20 cellular contexts compared by ENCODE assay signal in the genomic region with DNA sequence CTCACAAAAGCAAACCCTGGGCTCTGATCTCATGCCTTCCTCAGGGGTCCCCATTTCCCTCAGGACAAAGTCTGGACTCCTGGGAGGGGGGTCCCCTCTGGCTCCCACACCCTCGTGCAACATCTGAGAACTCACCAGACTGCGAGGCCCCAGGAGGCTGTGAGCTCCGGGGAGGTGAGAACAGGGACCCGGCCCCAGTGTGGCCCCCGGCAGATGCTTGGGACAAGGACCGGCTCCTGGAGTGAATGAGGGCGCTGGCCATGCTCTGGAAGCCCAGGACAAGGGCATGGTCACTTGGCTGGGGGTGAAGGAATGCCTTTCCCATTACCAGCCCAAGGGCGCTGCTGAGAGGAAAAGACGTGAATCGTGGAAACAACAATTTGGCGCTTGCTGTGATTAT. TPM values are rescaled to one million over a fixed set of nuclear protein-coding genes. Genes with fewer than 3 reads are reported as not detected.
A peak's percentile ranks its signal among the peaks of the same experiment; 100 is the strongest.
DNase-seq lines count a peak whose midpoint lies in the region; FAIRE-seq and TF ChIP-seq lines count a peak whose summit lies in the region.
"Had no signal": no experiment of that assay in that cellular context is flagged by ENCODE, and none has a peak within 500 bp of the region (broad histone marks: within the 10 kb centered on the region; RNA-seq: fewer than 3 reads in every experiment).

No MANE protein-coding gene starts in this region.

- H3K27me3 Mint-ChIP-seq in neural crest cell (ENCODE audit: low read depth) = no peaks in the 10 kb centered on the region

- no peak overlapping the region for H2BK120ac ChIP-seq in H1 (replicated peaks; ENCODE audit: low read depth, low read length)
- no peak overlapping the region for H2BK120ac ChIP-seq in mesenchymal stem cell (ENCODE audit: low read depth, low read length)

- H3K4me1 ChIP-seq in BLaER1 treated with 17β-estradiol and CSF1 and Interleukin-3, amounts not matched to agents 10 nM and 100 nM = peaks cover 28 to 65% (median 56%) of the 10 kb centered on the region in 10 experiments
- H3K4me1 ChIP-seq in H1 (replicated peaks in 1 of 4; ENCODE audit: control insufficient read depth in 3 of 4, insufficient read depth in 4 of 4, low read length in 3 of 4) = no peaks in the 10 kb centered on the region; a peak in 2 of 7 replicates
- H3K4me1 ChIP-seq in osteoblast (ENCODE audit: insufficient read depth, low read length) = no peaks in the 10 kb centered on the region
- no peaks in the 10 kb centered on the region for H3K4me1 ChIP-seq in mesenchymal stem cell (ENCODE audit: control insufficient read depth, insufficient read depth, low read depth, low read length)
- H3K4me1 ChIP-seq: A549 had no signal

- H3K56ac ChIP-seq in H1 (replicated peaks; ENCODE audit: insufficient read length, low read depth, low read length) = no peak overlapping the region

- 85% methylated on average over 11 of the region's 11 CpGs; no CpG with 5 or more reads in 1 of the 2 experiments for WGBS in H1 (ENCODE audit: extremely low coverage in 1 of 2, insufficient coverage in 1 of 2, insufficient read length in 1 of 2, insufficient replicate concordance in 2 of 2, low coverage in 1 of 2, low lambda C conversion rate in 2 of 2, missing lambda C conversion rate in 1 of 2), 2 experiments
- 72% methylated on average over 11 of the region's 11 CpGs for WGBS in mesenchymal stem cell

- peak overlapping the region in 4 of 11 experiments; percentile 2 to 41 (median 30); a peak in 4 of 22 replicates for H3K9ac ChIP-seq in BLaER1 treated with 17β-estradiol and CSF1 and Interleukin-3, amounts not matched to agents 10 nM and 100 nM
- H3K9ac ChIP-seq in H1 (replicated peaks in 1 of 4; ENCODE audit: extremely low read depth in 1 of 4, low read depth in 3 of 4, low read length in 3 of 4) (no peak overlapping the region), mesenchymal stem cell (ENCODE audit: low read length) (no peak overlapping the region)

- H3K23ac ChIP-seq in H1 (ENCODE audit: insufficient read length) (no peak overlapping the region), mesenchymal stem cell (ENCODE audit: low read length in 2 of 2) (no peak overlapping the region)

- no peak overlapping the region for H2BK5ac ChIP-seq in H1 (ENCODE audit: low read depth, low read length)
- H2BK5ac ChIP-seq in mesenchymal stem cell (ENCODE audit: low read depth, low read length, poor library complexity, severe bottlenecking) = no peak overlapping the region

- POLR2A ChIA-PET in H1 (lab: Charles Lee; ENCODE audit: partially characterized antibody) = interaction anchor here (1.3 kb wide), 1 partner anchor 43 kb away, joined by 4 read pairs; no protein-coding TSS in a partner anchor

- no peaks in the 10 kb centered on the region for H3K9me3 Mint-ChIP-seq in neural crest cell
- H3K9me3 Mint-ChIP-seq: CD14-positive monocyte; CD4-positive, alpha-beta memory T cell had no signal

- H3K4me2 ChIP-seq in BLaER1 treated with 17β-estradiol and CSF1 and Interleukin-3, amounts not matched to agents 10 nM and 100 nM = peak overlapping the region; percentile 30 to 98 (median 89); a peak in 19 of 22 replicates
- no peak overlapping the region for H3K4me2 ChIP-seq in H1 (ENCODE audit: insufficient read depth in 1 of 2, low read depth in 2 of 2, low read length in 2 of 2)
- H3K4me2 ChIP-seq in osteoblast (ENCODE audit: insufficient read depth, low read length) = no peak overlapping the region
- H3K4me2 ChIP-seq in mesenchymal stem cell (ENCODE audit: low read length, poor library complexity, severe bottlenecking) = no peak overlapping the region
- H3K4me2 ChIP-seq: A549 had no signal

- H3K23me2 ChIP-seq in H1 (ENCODE audit: low read depth, low read length) = no peaks in the 10 kb centered on the region

- no peak overlapping the region for H3K4me3 ChIP-seq in BLaER1 treated with 17β-estradiol and CSF1 and Interleukin-3, amounts not matched to agents 10 nM and 100 nM
- H3K4me3 ChIP-seq in H1 (ENCODE audit: extremely low read depth in 1 of 4, insufficient read depth in 2 of 4, low read depth in 3 of 4, low read length in 4 of 4) (no peak overlapping the region), osteoblast (ENCODE audit: insufficient read depth, low read length) (no peak overlapping the region), mesenchymal stem cell (ENCODE audit: insufficient read depth in 1 of 2, low read depth in 1 of 2, low read length in 2 of 2) (no peak overlapping the region)
- H3K4me3 ChIP-seq: A549 had no signal

- H3K27ac Mint-ChIP-seq in neural crest cell (ENCODE audit: unreplicated experiment) = peak overlapping the region; percentile 67
- H3K27ac Mint-ChIP-seq: CD14-positive monocyte; CD4-positive, alpha-beta memory T cell had no signal

- H3K79me1 ChIP-seq in H1 (ENCODE audit: low read depth, low read length) = no peaks in the 10 kb centered on the region
- no peaks in the 10 kb centered on the region for H3K79me1 ChIP-seq in mesenchymal stem cell (replicated peaks; ENCODE audit: low read length, poor library complexity, severe bottlenecking)

- H3K18ac ChIP-seq in H1 (ENCODE audit: extremely low read depth, low read length) (no peak overlapping the region), mesenchymal stem cell (ENCODE audit: low read depth in 1 of 2, low read length in 2 of 2) (no peak overlapping the region)

- no peaks in the 10 kb centered on the region for H3K36me3 Mint-ChIP-seq in neural crest cell (ENCODE audit: low read depth)
- H3K36me3 Mint-ChIP-seq: CD14-positive monocyte; CD4-positive, alpha-beta memory T cell had no signal

- no peaks in the 10 kb centered on the region for H3K36me3 ChIP-seq in BLaER1 treated with 17β-estradiol and CSF1 and Interleukin-3, amounts not matched to agents 10 nM and 100 nM
- H3K36me3 ChIP-seq in H1 (ENCODE audit: control insufficient read depth in 2 of 4, insufficient read depth in 4 of 4, low read length in 3 of 4) = no peaks in the 10 kb centered on the region
- no peaks in the 10 kb centered on the region for H3K36me3 ChIP-seq in osteoblast (ENCODE audit: insufficient read depth, low read length)
- no peaks in the 10 kb centered on the region for H3K36me3 ChIP-seq in mesenchymal stem cell (ENCODE audit: control insufficient read depth in 1 of 2, insufficient read depth in 2 of 2, low read depth in 1 of 2, low read length in 2 of 2)

- H4K8ac ChIP-seq in H1 (ENCODE audit: extremely low read depth, insufficient read depth, low read length) (no peak overlapping the region), mesenchymal stem cell (ENCODE audit: low read length) (no peak overlapping the region)

- H3K4ac ChIP-seq in H1 (replicated peaks; ENCODE audit: insufficient read length, low read depth, low read length) = no peak overlapping the region
- no peak overlapping the region for H3K4ac ChIP-seq in mesenchymal stem cell (ENCODE audit: low read depth in 1 of 2, low read length in 2 of 2)

- H3K14ac ChIP-seq in H1 (ENCODE audit: insufficient read length) = no peak overlapping the region
- no peak overlapping the region for H3K14ac ChIP-seq in mesenchymal stem cell (ENCODE audit: low read length in 2 of 2)

- H3K4me1 Mint-ChIP-seq in neural crest cell = peaks cover 20% of the 10 kb centered on the region
- H3K4me1 Mint-ChIP-seq: CD14-positive monocyte; CD4-positive, alpha-beta memory T cell had no signal

- no peaks in the 10 kb centered on the region for H4K20me1 ChIP-seq in BLaER1 treated with 17β-estradiol and CSF1 and Interleukin-3, amounts not matched to agents 10 nM and 100 nM
- H4K20me1 ChIP-seq in H1 (replicated peaks in 1 of 2; ENCODE audit: control insufficient read depth in 1 of 2, insufficient read depth in 2 of 2, low read length in 2 of 2) (no peaks in the 10 kb centered on the region), osteoblast (ENCODE audit: insufficient read depth, low read length) (no peaks in the 10 kb centered on the region)

- H4K5ac ChIP-seq in H1 (ENCODE audit: insufficient read length, low read depth, low read length) = no peak overlapping the region

- CTCF ChIA-PET in H1 (lab: Charles Lee; ENCODE audit: partially characterized antibody) = interaction anchor here (0.7 to 7.2 kb wide), 9 partner anchors 14 to 461 kb away, joined by 3 to 74 read pairs (median 5); no protein-coding TSS in a partner anchor

- H3K79me2 ChIP-seq in H1 (ENCODE audit: control insufficient read depth in 1 of 2, insufficient read depth in 2 of 2, low read length in 2 of 2) (no peaks in the 10 kb centered on the region), osteoblast (ENCODE audit: insufficient read depth, low read length) (no peaks in the 10 kb centered on the region)

- H3K4me3 Mint-ChIP-seq in neural crest cell = no peak overlapping the region
- H3K4me3 Mint-ChIP-seq: CD14-positive monocyte; CD4-positive, alpha-beta memory T cell had no signal

- TF ChIP-seq POLR2A in H1 (IDR thresholded peaks at IDR 0.05; ENCODE audit: control extremely low read depth in 1 of 2, low read depth in 2 of 2, low read length in 2 of 2) = no peak

- no peak overlapping the region for H2AK5ac ChIP-seq in H1 (ENCODE audit: low read depth, low read length)
- no peak overlapping the region for H2AK5ac ChIP-seq in mesenchymal stem cell (ENCODE audit: low read length, severe bottlenecking)

- TF ChIP-seq EP300 in H1 (IDR thresholded peaks at IDR 0.05; ENCODE audit: borderline replicate concordance in 1 of 2, low read depth in 2 of 2, low read length in 2 of 2) = no peak

- no peak for TF ChIP-seq RAD21 in H1 (IDR thresholded peaks at IDR 0.05 in 1 of 2, conservative IDR thresholded peaks at IDR 0.05 in 1 of 2; ENCODE audit: low read depth in 2 of 2, low read length in 2 of 2)

- H3K9me3 ChIP-seq in BLaER1 treated with 17β-estradiol and CSF1 and Interleukin-3, amounts not matched to agents 10 nM and 100 nM (replicated peaks in 1 of 11) = no peaks in the 10 kb centered on the region
- H3K9me3 ChIP-seq in H1 (ENCODE audit: insufficient read depth in 2 of 2, low read depth in 1 of 2, low read length in 1 of 2) = no peaks in the 10 kb centered on the region
- H3K9me3 ChIP-seq in osteoblast (ENCODE audit: low read depth, low read length) = no peaks in the 10 kb centered on the region
- H3K9me3 ChIP-seq in mesenchymal stem cell (ENCODE audit: control insufficient read depth, low read length) = peaks cover 3% of the 10 kb centered on the region
- H3K9me3 ChIP-seq: A549 had no signal

- DNase-seq in H1 (ENCODE audit: low read depth in 1 of 2, low spot score in 2 of 2) (no peak), neural crest cell (ENCODE audit: low read depth, low spot score) (no peak), osteoblast (ENCODE audit: insufficient read length, low spot score, missing footprints) (peak; percentile 42), mesenchymal stem cell (no peak), NCI-H1105 treated with DMSO at 0.1 percent for 48 hours (lab: John Stamatoyannopoulos, UW) (no peak), NCI-H1417 treated with DMSO at 0.1 percent for 48 hours (lab: John Stamatoyannopoulos, UW) (no peak)
- DNase-seq: 8988T; CD4-positive, alpha-beta memory T cell; COR-L47; DMS79 treated with DMSO at 0.1 percent for 48 hours; GF-D8; GOT3; HCEC 1CT had no signal

- peak overlapping the region; percentile 61; the same call in 1 of the 2 replicates for H2BK15ac ChIP-seq in H1 (ENCODE audit: low read length)
- no peak overlapping the region for H2BK15ac ChIP-seq in mesenchymal stem cell (ENCODE audit: low read depth, poor library complexity, severe bottlenecking)

- H2BK20ac ChIP-seq in H1 (ENCODE audit: low read length) = no peak overlapping the region; the same call in 1 of the 2 replicates

- peak overlapping the region in 3 of 11 experiments; percentile 87 to 93 (median 91); a peak in 3 of 22 replicates for H3K27ac ChIP-seq in BLaER1 treated with 17β-estradiol and CSF1 and Interleukin-3, amounts not matched to agents 10 nM and 100 nM
- H3K27ac ChIP-seq in H1 (ENCODE audit: low read depth, low read length) (no peak overlapping the region), osteoblast (ENCODE audit: low read depth, low read length) (no peak overlapping the region), mesenchymal stem cell (ENCODE audit: low read length, poor library complexity, severe bottlenecking) (no peak overlapping the region)
- H3K27ac ChIP-seq: A549 had no signal

- H2BK12ac ChIP-seq in H1 (ENCODE audit: low read depth, low read length) (no peak overlapping the region), mesenchymal stem cell (ENCODE audit: low read length in 2 of 2) (no peak overlapping the region)

- H2AFZ ChIP-seq in H1 (ENCODE audit: low read length) (0 out of 2 replicates have a peak overlapping the region, but pooled peaks have one; percentile 62), osteoblast (ENCODE audit: low read length) (no peak overlapping the region), mesenchymal stem cell (ENCODE audit: low read depth, low read length) (no peak overlapping the region)

- FAIRE-seq in H1 (lab: Jason Lieb, UNC) = no peak
- FAIRE-seq: A549, GM12891, GM18507 had no signal

- H4K91ac ChIP-seq in H1 (replicated peaks; ENCODE audit: insufficient read length, low read length) = no peak overlapping the region
- H4K91ac ChIP-seq in mesenchymal stem cell (ENCODE audit: low read length) = no peak overlapping the region

- peaks cover 0 to 5% (median 0%) of the 10 kb centered on the region in 11 experiments; a peak in 1 of 22 replicates for H3K27me3 ChIP-seq in BLaER1 treated with 17β-estradiol and CSF1 and Interleukin-3, amounts not matched to agents 10 nM and 100 nM
- H3K27me3 ChIP-seq in H1 (replicated peaks in 1 of 4; ENCODE audit: control insufficient read depth in 3 of 4, extremely low read depth in 1 of 4, insufficient read depth in 3 of 4, low read length in 3 of 4) = no peaks in the 10 kb centered on the region; a peak in 1 of 7 replicates
- H3K27me3 ChIP-seq in osteoblast (ENCODE audit: insufficient read depth, low read length) = peaks cover 5% of the 10 kb centered on the region
- peaks cover 61 to 76% of the 10 kb centered on the region in 2 experiments for H3K27me3 ChIP-seq in mesenchymal stem cell (ENCODE audit: control insufficient read depth in 1 of 2, insufficient read depth in 1 of 2, low read length in 2 of 2)

- no peak for TF ChIP-seq CTCF in H1 (IDR thresholded peaks at IDR 0.05; ENCODE audit: control extremely low read depth in 1 of 3, insufficient read depth in 1 of 3, low read depth in 1 of 3, low read length in 3 of 3)
- no peak for TF ChIP-seq CTCF in neural crest cell (conservative IDR thresholded peaks at IDR 0.05)
- no peak for TF ChIP-seq CTCF in osteoblast (IDR thresholded peaks at IDR 0.05; ENCODE audit: extremely low read depth, low read depth, low read length)

RNA-seq across cellular contexts. Expression of gene LINGO1, which starts 48.0 kb away (rescaled TPM):
- total RNA-seq in H1 (2021; fragmentation: NEBNext Ultra II Directional; extraction: Animal tissue kit (Norgen Biotek cat#: 25700)) = 56.4 and 57.1 TPM in 2 replicates
- 114 and 166 TPM in 2 replicates for polyA plus RNA-seq in H1 (2011; rRNA removed)
- 51.3 TPM for polyA plus RNA-seq in H1 (2011; cell fraction: cytosol; rRNA removed)
- 94.7 TPM for polyA plus RNA-seq in H1 (2011; cell fraction: nucleus; rRNA removed)
- polyA plus RNA-seq in H1 (2012, experiment 1 of 2) = 31.6 to 91.8 TPM (median 75.5 TPM) in 4 replicates
- polyA plus RNA-seq in H1 (2012, experiment 2 of 2) = 55.3 TPM
- 73.3 TPM for polyA plus RNA-seq in H1 (2013, experiment 1 of 2)
- polyA plus RNA-seq in H1 (2013, experiment 2 of 2) = 75.1 TPM
- polyA minus RNA-seq in H1 (2011; rRNA and poly(A)+ RNA removed) = 33.5 and 61.7 TPM in 2 replicates
- 36.0 TPM for polyA minus RNA-seq in H1 (2011; cell fraction: cytosol; rRNA and poly(A)+ RNA removed)
- 39.2 TPM for polyA minus RNA-seq in H1 (2011; cell fraction: nucleus; rRNA and poly(A)+ RNA removed)
- total RNA-seq in neural crest cell (31.0 and 36.8 TPM in 2 replicates), osteoblast (under 0.01 and 1.1 TPM in 2 replicates)
- polyA plus RNA-seq in mesenchymal stem cell (2013, experiment 1 of 2) = 1.9 TPM
- 1.7 TPM for polyA plus RNA-seq in mesenchymal stem cell (2013, experiment 2 of 2)
- total RNA-seq: Calu3; CD4-positive, alpha-beta memory T cell had no signal
- polyA plus RNA-seq: BJ; CD14-positive monocyte; CD4-positive, alpha-beta memory T cell had no signal

Comparison
In these comparisons a context has a peak if more than half of its experiments do, and no peak if none do; other contexts are left out.
1. H3K4me2 ChIP-seq: peak in BLaER1 treated with 17β-estradiol and CSF1 and Interleukin-3, amounts not matched to agents 10 nM and 100 nM (11 of 11); none in H1 (0 of 2), osteoblast (single experiment) and mesenchymal stem cell (single experiment).
2. RNA of gene LINGO1, which starts 48.0 kb away (total RNA-seq): 56.4 to 57.1 TPM in H1 and 31.0 to 36.8 TPM in neural crest cell; under 0.01 to 1.1 TPM in osteoblast; every median in the first group is over 10 times any median in the second.